Comparison of ENCODE assay signal across 1 cellular context in genomic region chr2:9003616-9004337, GRCh38.
TF ChIP-seq lines count a peak whose summit lies in the region.

TSS of gene MBOAT2 (minus strand) at chr2:9003684. CDS start at chr2:9003614, 70 bp downstream.

TF ChIP-seq in GM12878, 131 proteins besides CTCF, POLR2A, EP300 and RAD21 (continued from another document):
- TF ChIP-seq, protein P1, sequence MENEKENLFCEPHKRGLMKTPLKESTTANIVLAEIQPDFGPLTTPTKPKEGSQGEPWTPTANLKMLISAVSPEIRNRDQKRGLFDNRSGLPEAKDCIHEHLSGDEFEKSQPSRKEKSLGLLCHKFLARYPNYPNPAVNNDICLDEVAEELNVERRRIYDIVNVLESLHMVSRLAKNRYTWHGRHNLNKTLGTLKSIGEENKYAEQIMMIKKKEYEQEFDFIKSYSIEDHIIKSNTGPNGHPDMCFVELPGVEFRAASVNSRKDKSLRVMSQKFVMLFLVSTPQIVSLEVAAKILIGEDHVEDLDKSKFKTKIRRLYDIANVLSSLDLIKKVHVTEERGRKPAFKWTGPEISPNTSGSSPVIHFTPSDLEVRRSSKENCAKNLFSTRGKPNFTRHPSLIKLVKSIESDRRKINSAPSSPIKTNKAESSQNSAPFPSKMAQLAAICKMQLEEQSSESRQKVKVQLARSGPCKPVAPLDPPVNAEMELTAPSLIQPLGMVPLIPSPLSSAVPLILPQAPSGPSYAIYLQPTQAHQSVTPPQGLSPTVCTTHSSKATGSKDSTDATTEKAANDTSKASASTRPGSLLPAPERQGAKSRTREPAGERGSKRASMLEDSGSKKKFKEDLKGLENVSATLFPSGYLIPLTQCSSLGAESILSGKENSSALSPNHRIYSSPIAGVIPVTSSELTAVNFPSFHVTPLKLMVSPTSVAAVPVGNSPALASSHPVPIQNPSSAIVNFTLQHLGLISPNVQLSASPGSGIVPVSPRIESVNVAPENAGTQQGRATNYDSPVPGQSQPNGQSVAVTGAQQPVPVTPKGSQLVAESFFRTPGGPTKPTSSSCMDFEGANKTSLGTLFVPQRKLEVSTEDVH (IDR thresholded peaks at IDR 0.05; ENCODE audit: low read depth, partially characterized antibody), result no peak
